Comparison of ENCODE assay signal across 15 cellular contexts in the genomic region with DNA sequence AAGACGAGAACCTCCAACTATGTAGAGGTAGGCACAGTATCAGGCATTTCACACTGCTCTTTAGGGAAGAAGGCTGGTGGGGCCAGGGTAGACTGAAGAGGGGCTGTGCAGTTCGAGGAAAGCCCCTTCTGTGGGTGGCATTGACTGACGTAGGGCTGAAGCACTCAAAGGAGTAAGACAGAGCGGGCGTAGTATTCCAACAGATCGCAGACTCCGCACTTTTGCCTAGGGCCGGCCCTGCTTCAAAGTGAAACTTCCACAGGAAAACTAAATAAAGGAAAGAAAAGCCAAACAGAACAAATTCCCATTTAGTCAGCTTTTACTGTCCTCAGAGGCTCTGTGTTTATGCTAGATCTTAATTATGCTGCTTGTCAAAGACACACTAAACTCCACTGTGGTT.
"Had no signal": no experiment of that assay in that cellular context is flagged by ENCODE, and none has a peak within 500 bp of the region (broad histone marks: within the 10 kb centered on the region; RNA-seq: fewer than 3 reads in every experiment).

No MANE protein-coding gene starts in this region.

- H3K4me1 ChIP-seq: gastrocnemius medialis, transverse colon had no signal

- H3K4me3 ChIP-seq: gastrocnemius medialis, transverse colon had no signal

- H3K27ac ChIP-seq: gastrocnemius medialis, neutrophil, transverse colon had no signal

- ATAC-seq: gastrocnemius medialis, left ventricle myocardium superior had no signal

- H3K9me3 ChIP-seq: gastrocnemius medialis, neutrophil, transverse colon had no signal

- H3K27me3 ChIP-seq: gastrocnemius medialis, neutrophil, transverse colon had no signal

- DNase-seq: activated CD4-positive, alpha-beta T cell treated with anti-CD3 and anti-CD28 coated beads, Interleukin-2, amount 10 ng/mL, durations not matched to agents 7 days and 5 days; activated CD4-positive, CD25-positive, alpha-beta regulatory T cell; activated CD8-positive, alpha-beta memory T cell treated with anti-CD3 and anti-CD28 coated beads, Interleukin-2, amount 50 U/mL, for 48 hours; activated gamma-delta T cell treated with Interleukin-2 at 50 U/mL for 16 hours; cerebellar nuclear complex; effector CD8-positive, alpha-beta T cell; gastrocnemius medialis; kidney glomerular epithelial cell; left ventricle myocardium superior; retina; stimulated activated CD4-positive, alpha-beta T cell treated with anti-CD3 and anti-CD28 coated beads, Interleukin-4, amount 100 ng/mL, for 24 hours; stimulated activated naive CD4-positive, alpha-beta T cell; T-helper 2 cell; transverse colon had no signal

- H3K36me3 ChIP-seq: gastrocnemius medialis, neutrophil, transverse colon had no signal
